1 cellular context compared by ENCODE assay signal in genomic region chr5:176364765-176365662, GRCh38.
TF ChIP-seq lines count a peak whose summit lies in the region.

TSS of gene ARL10 (plus strand) at chr5:176365487. CDS start at chr5:176365564, 77 bp downstream.

TF ChIP-seq in HepG2, 621 proteins besides CTCF, POLR2A, EP300 and RAD21 (continued from another document):
- TF ChIP-seq MNT (IDR thresholded peaks at IDR 0.05) (0 out of 2 replicates have a peak, but pooled peaks have one; percentile 7), FOXO4 (CRISPR knock-in tag; conservative IDR thresholded peaks at IDR 0.05) (no peak), ZNF749 (CRISPR knock-in tag; IDR thresholded peaks at IDR 0.05; ENCODE audit: borderline replicate concordance) (no peak), ISL2 (CRISPR knock-in tag; IDR thresholded peaks at IDR 0.05) (no peak), JUN (CRISPR knock-in tag; IDR thresholded peaks at IDR 0.05) (no peak), SMYD3 (CRISPR knock-in tag; IDR thresholded peaks at IDR 0.05) (no peak), TOPORS (CRISPR knock-in tag; IDR thresholded peaks at IDR 0.05) (no peak), ATF1 (CRISPR knock-in tag; IDR thresholded peaks at IDR 0.05) (no peak), SAFB2 (CRISPR knock-in tag; IDR thresholded peaks at IDR 0.05; ENCODE audit: borderline replicate concordance, low read depth) (no peak), HCFC1 (IDR thresholded peaks at IDR 0.05; ENCODE audit: low read depth, low read length) (peak; percentile 43; the same call in 1 of the 2 replicates), MTA3 (CRISPR knock-in tag; IDR thresholded peaks at IDR 0.05) (no peak), KDM5B (CRISPR knock-in tag; IDR thresholded peaks at IDR 0.05; ENCODE audit: borderline replicate concordance) (no peak), ZNF329 (CRISPR knock-in tag; IDR thresholded peaks at IDR 0.05; ENCODE audit: low read depth) (peak; percentile 82; the same call in 1 of the 2 replicates), HDAC2 (CRISPR knock-in tag; IDR thresholded peaks at IDR 0.05) (no peak), THAP11 (CRISPR knock-in tag; IDR thresholded peaks at IDR 0.05) (peak; percentile 91), TOE1 (CRISPR knock-in tag; IDR thresholded peaks at IDR 0.05) (no peak), RNF2 (conservative IDR thresholded peaks at IDR 0.05; ENCODE audit: low read depth) (0 out of 2 replicates have a peak, but pooled peaks have one; percentile 50), MYPOP (CRISPR knock-in tag; IDR thresholded peaks at IDR 0.05) (no peak), ZNF44 (CRISPR knock-in tag; IDR thresholded peaks at IDR 0.05) (no peak), TEF (CRISPR knock-in tag; IDR thresholded peaks at IDR 0.05) (no peak), HOXA9 (CRISPR knock-in tag; IDR thresholded peaks at IDR 0.05; ENCODE audit: borderline replicate concordance) (no peak), NFAT5 (CRISPR knock-in tag; IDR thresholded peaks at IDR 0.05) (no peak), MBNL3 (CRISPR knock-in tag; conservative IDR thresholded peaks at IDR 0.05) (no peak), ZNF263 (CRISPR knock-in tag; IDR thresholded peaks at IDR 0.05) (peak; percentile 49; the same call in 1 of the 2 replicates), ARID4A (CRISPR knock-in tag; IDR thresholded peaks at IDR 0.05; ENCODE audit: borderline replicate concordance) (0 out of 2 replicates have a peak, but pooled peaks have one; percentile 23), STAT5B (CRISPR knock-in tag; IDR thresholded peaks at IDR 0.05) (no peak), NFKB2 (CRISPR knock-in tag; IDR thresholded peaks at IDR 0.05; ENCODE audit: borderline replicate concordance) (0 out of 2 replicates have a peak, but pooled peaks have one; percentile 25), CENPX (CRISPR knock-in tag; IDR thresholded peaks at IDR 0.05) (no peak), IKZF4 (CRISPR knock-in tag; IDR thresholded peaks at IDR 0.05; ENCODE audit: borderline replicate concordance, low read depth, not compliant biosample characterization) (no peak), HES4 (CRISPR knock-in tag; IDR thresholded peaks at IDR 0.05; ENCODE audit: borderline replicate concordance) (no peak), ZNF367 (CRISPR knock-in tag; IDR thresholded peaks at IDR 0.05; ENCODE audit: borderline replicate concordance) (no peak), GLMP (CRISPR knock-in tag; IDR thresholded peaks at IDR 0.05; ENCODE audit: borderline replicate concordance) (no peak), YEATS4 (CRISPR knock-in tag; IDR thresholded peaks at IDR 0.05; ENCODE audit: borderline replicate concordance) (peak; percentile 39; the same call in 1 of the 2 replicates), MIER3 (CRISPR knock-in tag; IDR thresholded peaks at IDR 0.05; ENCODE audit: borderline replicate concordance) (no peak), CCDC6 (CRISPR knock-in tag; IDR thresholded peaks at IDR 0.05) (no peak), HIVEP1 (CRISPR knock-in tag; IDR thresholded peaks at IDR 0.05) (no peak), MAX (IDR thresholded peaks at IDR 0.05) (0 out of 2 replicates have a peak, but pooled peaks have one; percentile 6), ZBTB38 (CRISPR knock-in tag; IDR thresholded peaks at IDR 0.05) (no peak), AHR (CRISPR knock-in tag; IDR thresholded peaks at IDR 0.05) (0 out of 2 replicates have a peak, but pooled peaks have one; percentile 19), NR1H2 (CRISPR knock-in tag; IDR thresholded peaks at IDR 0.05; ENCODE audit: borderline replicate concordance, low read depth) (no peak), SRSF4 (IDR thresholded peaks at IDR 0.05; ENCODE audit: low read depth, low read length, poor library complexity, severe bottlenecking) (no peak), ZFP36L1 (CRISPR knock-in tag; IDR thresholded peaks at IDR 0.05) (no peak), JARID2 (CRISPR knock-in tag; IDR thresholded peaks at IDR 0.05; ENCODE audit: insufficient replicate concordance) (no peak)
